8 cellular contexts compared by ENCODE assay signal in genomic region chr6:46014511-46015118, GRCh38. TPM values are rescaled to one million over a fixed set of nuclear protein-coding genes. Genes with fewer than 3 reads are reported as not detected.
DNase-seq lines count a peak whose midpoint lies in the region; ATAC-seq and TF ChIP-seq lines count a peak whose summit lies in the region.

No MANE protein-coding gene starts in this region.

- 4% methylated on average over 21 of the region's 21 CpGs for WGBS in smooth muscle cell (ENCODE audit: low lambda C conversion rate)

- H3K36me3 ChIP-seq in KOPT-K1 (ENCODE audit: insufficient read depth, low read length) = no peaks in the 10 kb centered on the region
- H3K36me3 ChIP-seq in iPS-18a (ENCODE audit: control insufficient read depth, low read depth, low read length) = no peaks in the 10 kb centered on the region
- no peaks in the 10 kb centered on the region for H3K36me3 ChIP-seq in smooth muscle cell (ENCODE audit: low read depth)

- peaks cover 32% of the 10 kb centered on the region for H3K27me3 ChIP-seq in iPS-18a (ENCODE audit: control insufficient read depth, insufficient read depth, low read length)
- H3K27me3 ChIP-seq in smooth muscle cell (ENCODE audit: low read depth) = peaks cover 75% of the 10 kb centered on the region

- H4K20me1 ChIP-seq in smooth muscle cell (ENCODE audit: low read depth) = no peaks in the 10 kb centered on the region

- ATAC-seq in HG02623 (IDR thresholded peaks at IDR 0.05; ENCODE audit: unreplicated experiment) = no peak

- H3K9me3 ChIP-seq in KOPT-K1 (ENCODE audit: insufficient read depth, low read length, poor library complexity, severe bottlenecking) (no peaks in the 10 kb centered on the region), iPS-18a (ENCODE audit: control insufficient read depth, low read depth, low read length) (no peaks in the 10 kb centered on the region), smooth muscle cell (replicated peaks; ENCODE audit: low read depth) (no peaks in the 10 kb centered on the region)

- peak overlapping the region; percentile 15 for H3K27ac ChIP-seq in KOPT-K1 (ENCODE audit: low read depth, low read length, poor library complexity, severe bottlenecking)
- no peak overlapping the region for H3K27ac ChIP-seq in iPS-18a (ENCODE audit: low read length)
- H3K27ac ChIP-seq in smooth muscle cell (ENCODE audit: low read depth) = no peak overlapping the region

- H3K9ac ChIP-seq in iPS-18a (ENCODE audit: low read length) = no peak overlapping the region
- H3K9ac ChIP-seq in smooth muscle cell (ENCODE audit: low read depth) = no peak overlapping the region

- H3F3A ChIP-seq in smooth muscle cell (ENCODE audit: low read depth) = no peaks in the 10 kb centered on the region

- no peak overlapping the region for H2AFZ ChIP-seq in smooth muscle cell (ENCODE audit: low read depth)

- no peak for TF ChIP-seq CTCF in smooth muscle cell (IDR thresholded peaks at IDR 0.05; ENCODE audit: borderline replicate concordance, insufficient read depth, poor library complexity, severe bottlenecking)

- peak; percentile 44 to 47 for DNase-seq in activated T-cell treated with anti-CD3 and anti-CD28 coated beads, Interleukin-2, amount 50 U/mL, for 48 hours
- DNase-seq in smooth muscle cell (lab: John Stamatoyannopoulos, UW; ENCODE audit: unreplicated experiment) (no peak), ureter (ENCODE audit: low spot score) (no peak), SK-N-DZ (ENCODE audit: low spot score) (no peak)
- DNase-seq in NK-92 treated with Interleukin-12 subunit alpha and Interleukin-12 subunit beta, amount 100 ng/mL, for 24 hours (lab: John Stamatoyannopoulos, UW) = no peak

- H3K79me2 ChIP-seq in smooth muscle cell (ENCODE audit: low read depth) = no peaks in the 10 kb centered on the region

- peak overlapping the region; percentile 67 for H3K4me3 ChIP-seq in iPS-18a (ENCODE audit: low read length)
- H3K4me3 ChIP-seq in smooth muscle cell = peak overlapping the region; percentile 52

- peaks cover 19% of the 10 kb centered on the region for H3K4me1 ChIP-seq in iPS-18a (ENCODE audit: control insufficient read depth, low read depth, low read length)
- H3K4me1 ChIP-seq in smooth muscle cell (ENCODE audit: low read depth) = peaks cover 15% of the 10 kb centered on the region

- peak overlapping the region; percentile 89 for H3K4me2 ChIP-seq in smooth muscle cell

RNA-seq across cellular contexts. Expression of gene CLIC5, which starts 1.0 kb away (rescaled TPM):
- total RNA-seq in smooth muscle cell (0.99 and 4.4 TPM in 2 replicates), ureter (8.0 TPM)
- polyA plus RNA-seq in smooth muscle cell = 0.97 and 1.4 TPM in 2 replicates
- not detected in 2 replicates for polyA plus RNA-seq in SK-N-DZ (2014; cell fraction: cytosol; rRNA removed)
- not detected in 2 replicates for polyA plus RNA-seq in SK-N-DZ (2014; cell fraction: nucleus; rRNA removed)

Comparison
In these comparisons a context has a peak if more than half of its experiments do, and no peak if none do; other contexts are left out.
1. DNase-seq: peak in activated T-cell treated with anti-CD3 and anti-CD28 coated beads, Interleukin-2, amount 50 U/mL, for 48 hours (2 of 2); none in smooth muscle cell (single experiment), ureter (single experiment), NK-92 treated with Interleukin-12 subunit alpha and Interleukin-12 subunit beta, amount 100 ng/mL, for 24 hours (single experiment) and SK-N-DZ (single experiment).